In the genomic region with DNA sequence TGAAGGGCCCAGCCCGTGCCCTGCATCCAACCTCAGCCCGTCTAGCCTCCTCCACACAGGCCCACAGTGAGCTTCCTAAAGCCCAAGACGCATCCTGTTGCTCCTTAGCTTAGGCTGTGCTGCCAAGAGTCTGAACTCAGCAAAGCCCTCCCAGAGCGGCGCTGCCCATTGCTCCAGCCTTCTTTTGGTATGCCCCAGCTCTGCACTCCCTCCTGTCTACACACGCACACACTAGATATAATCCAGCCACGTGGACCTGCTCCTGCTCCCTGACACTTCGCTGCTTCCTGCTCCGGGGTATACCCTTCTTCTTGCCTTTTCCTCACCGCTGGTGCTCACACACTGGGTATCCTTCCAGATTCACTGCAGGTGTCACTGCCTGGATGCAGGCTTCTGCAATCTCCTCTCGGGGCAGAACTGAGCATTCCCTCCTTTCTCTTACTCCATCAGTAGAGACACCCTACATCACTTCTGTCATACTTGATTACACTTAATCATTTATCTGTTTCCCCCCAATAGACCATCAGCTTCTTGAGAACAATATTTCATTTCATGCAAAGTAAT, we compare ENCODE assay signal across 15 cellular contexts. TPM values are rescaled to one million over a fixed set of nuclear protein-coding genes. Genes with fewer than 3 reads are reported as not detected.
"Had no signal": no experiment of that assay in that cellular context is flagged by ENCODE, and none has a peak within 500 bp of the region (broad histone marks: within the 10 kb centered on the region; RNA-seq: fewer than 3 reads in every experiment).

No MANE protein-coding gene starts in this region.

- DNase-seq: activated CD4-positive, alpha-beta T cell treated with anti-CD3 and anti-CD28 coated beads, Interleukin-2, amount 50 U/mL, for 1 hour; activated naive CD8-positive, alpha-beta T cell treated with anti-CD3 and anti-CD28 coated beads, Interleukin-2, amount 10 ng/mL, durations not matched to agents 7 days and 5 days; activated T-cell treated with anti-CD3 and anti-CD28 coated beads, Interleukin-2, amount 50 U/mL, for 72 hours; anterior cingulate cortex; dermis blood vessel endothelial cell; immature natural killer cell; lower lobe of right lung; midbrain; naive B cell; stimulated activated CD4-positive, alpha-beta T cell treated with anti-CD3 and anti-CD28 coated beads, Interleukin-4, amount 100 ng/mL, for 4 hours; tibial artery; uterus had no signal

- ATAC-seq: activated T-cell treated with anti-CD3 and anti-CD28 coated beads, Interleukin-2, amount 50 U/mL, for 72 hours; esophagus mucosa had no signal

- H3K4me3 Mint-ChIP-seq: activated naive CD8-positive, alpha-beta T cell treated with anti-CD3 and anti-CD28 coated beads, Interleukin-2, amount 10 ng/mL, durations not matched to agents 7 days and 5 days; activated T-cell treated with anti-CD3 and anti-CD28 coated beads, Interleukin-2, amount 50 U/mL, for 72 hours; immature natural killer cell; naive B cell; T-helper 1 cell treated with Interleukin-12 subunit alpha and Interleukin-12 subunit beta and Interleukin-4 antibody, amounts not matched to agents 30 μg/mL and 1 μg/mL, for 36 hours had no signal

- H3K9me3 Mint-ChIP-seq: activated naive CD8-positive, alpha-beta T cell treated with anti-CD3 and anti-CD28 coated beads, Interleukin-2, amount 10 ng/mL, durations not matched to agents 7 days and 5 days; activated T-cell treated with anti-CD3 and anti-CD28 coated beads, Interleukin-2, amount 50 U/mL, for 72 hours; immature natural killer cell had no signal

- H3K9me3 ChIP-seq: breast epithelium, lower lobe of right lung, tibial artery, uterus had no signal

- H3K27me3 Mint-ChIP-seq: activated naive CD8-positive, alpha-beta T cell treated with anti-CD3 and anti-CD28 coated beads, Interleukin-2, amount 10 ng/mL, durations not matched to agents 7 days and 5 days; naive B cell had no signal

- H3K36me3 ChIP-seq: breast epithelium, lower lobe of right lung, tibial artery, uterus had no signal

- H3K27ac ChIP-seq: breast epithelium, lower lobe of right lung, tibial artery, uterus had no signal

- H3K27me3 ChIP-seq: breast epithelium, tibial artery, uterus had no signal

- H3K4me3 ChIP-seq: breast epithelium, lower lobe of right lung, tibial artery, uterus had no signal

- H3K36me3 Mint-ChIP-seq: activated naive CD8-positive, alpha-beta T cell treated with anti-CD3 and anti-CD28 coated beads, Interleukin-2, amount 10 ng/mL, durations not matched to agents 7 days and 5 days; immature natural killer cell had no signal

- H3K4me1 Mint-ChIP-seq: immature natural killer cell had no signal

- H3K27ac Mint-ChIP-seq: activated naive CD8-positive, alpha-beta T cell treated with anti-CD3 and anti-CD28 coated beads, Interleukin-2, amount 10 ng/mL, durations not matched to agents 7 days and 5 days; activated T-cell treated with anti-CD3 and anti-CD28 coated beads, Interleukin-2, amount 50 U/mL, for 72 hours; immature natural killer cell; T-helper 1 cell treated with Interleukin-12 subunit alpha and Interleukin-12 subunit beta and Interleukin-4 antibody, amounts not matched to agents 30 μg/mL and 1 μg/mL, for 36 hours had no signal

- H3K4me1 ChIP-seq: breast epithelium, lower lobe of right lung, tibial artery, uterus had no signal

RNA-seq across cellular contexts. Expression of a gene that starts 23.8 kb away (rescaled TPM):
- total RNA-seq: esophagus mucosa had no signal
